In genomic region chr6:43608783-43609182, GRCh38 we compare ENCODE assay signal across 10 cellular contexts. TPM values are rescaled to one million over a fixed set of nuclear protein-coding genes. Genes with fewer than 3 reads are reported as not detected.
A peak's percentile ranks its signal among the peaks of the same experiment; 100 is the strongest.
DNase-seq lines count a peak whose midpoint lies in the region; ATAC-seq and TF ChIP-seq lines count a peak whose summit lies in the region.
"Had no signal": no experiment of that assay in that cellular context is flagged by ENCODE, and none has a peak within 500 bp of the region (broad histone marks: within the 10 kb centered on the region; RNA-seq: fewer than 3 reads in every experiment).

No MANE protein-coding gene starts in this region.

- H3K4me2 ChIP-seq in IMR-90 (ENCODE audit: low read depth, low read length) = no peak overlapping the region

- H3K4ac ChIP-seq in IMR-90 (ENCODE audit: low read depth, low read length) = no peak overlapping the region

- H4K20me1 ChIP-seq in IMR-90 (ENCODE audit: insufficient read depth, low read length) = peaks cover 4% of the 10 kb centered on the region; the same call in 1 of the 2 replicates

- no peak for TF ChIP-seq POLR2A in IMR-90 (IDR thresholded peaks at IDR 0.05; ENCODE audit: low read depth, low read length)

- no peak overlapping the region for H4K5ac ChIP-seq in IMR-90 (ENCODE audit: low read depth, low read length)

- H3K79me1 ChIP-seq in IMR-90 (ENCODE audit: low read depth in 1 of 2, low read length in 2 of 2) = peaks cover 5 to 15% of the 10 kb centered on the region in 2 experiments

- DNase-seq in IMR-90 (no peak), OCI-M1 (lab: John Stamatoyannopoulos, UW) (peak; percentile 86), germinal center (ENCODE audit: low spot score) (peak; percentile 18), mucosa of gallbladder (ENCODE audit: low spot score) (no peak), WTC11 (ENCODE audit: low spot score) (no peak)
- DNase-seq: GOT3 had no signal

- TF ChIP-seq RAD21 in IMR-90 (IDR thresholded peaks at IDR 0.05; ENCODE audit: low read length) = no peak

- no peak overlapping the region for H2AK5ac ChIP-seq in IMR-90 (ENCODE audit: low read depth, low read length)

- H3K4me1 ChIP-seq in IMR-90 (ENCODE audit: control insufficient read depth, insufficient read depth, low read length) = no peaks in the 10 kb centered on the region
- H3K4me1 ChIP-seq: gastrocnemius medialis had no signal

- H3K9me3 Mint-ChIP-seq in WTC11 = no peaks in the 10 kb centered on the region
- H3K9me3 Mint-ChIP-seq: CD4-positive, alpha-beta memory T cell; nephron progenitor cell had no signal

- H2BK5ac ChIP-seq in IMR-90 (ENCODE audit: low read depth, low read length, poor library complexity, severe bottlenecking) = no peak overlapping the region

- TF ChIP-seq CTCF in IMR-90 (conservative IDR thresholded peaks at IDR 0.05; ENCODE audit: low read depth, low read length) = no peak
- TF ChIP-seq CTCF in WTC11 (IDR thresholded peaks at IDR 0.05) = no peak

- H3K23ac ChIP-seq in IMR-90 (ENCODE audit: low read depth, low read length) = no peak overlapping the region

- H3K27me3 Mint-ChIP-seq in WTC11 (ENCODE audit: low read depth) = no peaks in the 10 kb centered on the region
- H3K27me3 Mint-ChIP-seq: CD4-positive, alpha-beta memory T cell had no signal

- H3K4me3 Mint-ChIP-seq in WTC11 = no peak overlapping the region
- H3K4me3 Mint-ChIP-seq: CD4-positive, alpha-beta memory T cell; nephron progenitor cell had no signal

- POLR2A ChIA-PET in IMR-90 (lab: Charles Lee; ENCODE audit: unreplicated experiment) = no interaction called here
- POLR2A ChIA-PET in WTC11 (lab: Charles Lee) = no interaction called here

- no peak overlapping the region for H2BK20ac ChIP-seq in IMR-90 (ENCODE audit: low read depth, low read length)

- no peak overlapping the region for H2AFZ ChIP-seq in IMR-90 (replicated peaks; ENCODE audit: low read length, poor library complexity)

- H3K27me3 ChIP-seq in IMR-90 (ENCODE audit: control insufficient read depth, insufficient read depth, low read length) = no peaks in the 10 kb centered on the region
- H3K27me3 ChIP-seq: gastrocnemius medialis had no signal

- H3K27ac ChIP-seq in IMR-90 (ENCODE audit: insufficient read depth, low read length) = no peak overlapping the region
- H3K27ac ChIP-seq: gastrocnemius medialis had no signal

- no peak overlapping the region for H3K4me3 ChIP-seq in IMR-90 (ENCODE audit: insufficient read depth, low read depth, low read length)
- H3K4me3 ChIP-seq: gastrocnemius medialis, lung had no signal

- H3K14ac ChIP-seq in IMR-90 (replicated peaks; ENCODE audit: low read depth, low read length) = no peak overlapping the region

- H4K91ac ChIP-seq in IMR-90 (ENCODE audit: insufficient read depth, low read depth, low read length) = no peak overlapping the region

- in situ Hi-C loops in IMR-90 (cut with MboI; ENCODE audit: low sequenced_read_pairs) = loop anchor here (10.0 kb wide), 1 partner anchor 466 kb away; no protein-coding TSS in a partner anchor

- intact Hi-C loops in IMR-90 (cut with micrococcal nuclease) = loop anchor here (1.0 kb wide), 2 partner anchors 165 to 471 kb away; no protein-coding TSS in a partner anchor

- no peaks in the 10 kb centered on the region for H3K9me1 ChIP-seq in IMR-90 (ENCODE audit: insufficient read depth, low read length)

- H3K4me1 Mint-ChIP-seq in WTC11 = no peaks in the 10 kb centered on the region

- 0 out of 2 replicates have a peak overlapping the region, but pooled peaks have one; percentile 6 for H3K56ac ChIP-seq in IMR-90 (ENCODE audit: extremely low read depth, insufficient read depth, low read length)

- no CpG with 5 or more reads among the region's 1 CpG for WGBS in IMR-90 (ENCODE audit: extremely low coverage in 2 of 2, insufficient read length in 1 of 2), 2 experiments

- no peak for ATAC-seq in IMR-90 (ENCODE audit: low read depth)
- no peak for ATAC-seq in WTC11

- H3K27ac Mint-ChIP-seq in WTC11 = no peak overlapping the region
- H3K27ac Mint-ChIP-seq: nephron progenitor cell had no signal

- dilution Hi-C loops in IMR-90 (cut with HindIII; ENCODE audit: low sequenced_read_pairs, unreplicated experiment) = no loop called here

- H2AK9ac ChIP-seq in IMR-90 (replicated peaks; ENCODE audit: low read depth, low read length, poor library complexity) = no peak overlapping the region

- CTCF ChIA-PET in IMR-90 (lab: Yijun Ruan, JAX) = interaction anchor here (0.6 to 1.6 kb wide), 3 partner anchors 11 to 470 kb away, joined by 3 to 8 read pairs (median 6); no protein-coding TSS in a partner anchor
- CTCF ChIA-PET in WTC11 (lab: Charles Lee) = interaction anchor here (0.7 to 2.0 kb wide), 14 partner anchors 9 to 470 kb away, joined by 3 to 14 read pairs (median 4); partner anchors contain the start of genes GTPBP2, MAD2L1BP, POLR1C and RSPH9

- peaks cover 33% of the 10 kb centered on the region for H3K36me3 Mint-ChIP-seq in WTC11

- H2BK120ac ChIP-seq in IMR-90 (ENCODE audit: low read depth, low read length) = no peak overlapping the region

- no peak overlapping the region for H4K8ac ChIP-seq in IMR-90 (ENCODE audit: low read depth in 2 of 2, low read length in 2 of 2)

- H3K36me3 ChIP-seq in IMR-90 (ENCODE audit: control insufficient read depth, insufficient read depth, low read length) = peaks cover 14% of the 10 kb centered on the region

- BruUV-seq in IMR-90 (replicated peaks; lab: Mats Ljungman, UMichigan) = no TSS peak

- no peak overlapping the region for H2BK15ac ChIP-seq in IMR-90 (ENCODE audit: low read depth, low read length)

- H3K18ac ChIP-seq in IMR-90 (ENCODE audit: low read depth, low read length) = no peak overlapping the region

- H3K9me3 ChIP-seq in IMR-90 (ENCODE audit: control insufficient read depth, insufficient read depth, low read length) = no peaks in the 10 kb centered on the region
- H3K9me3 ChIP-seq: gastrocnemius medialis had no signal

- H3K9ac ChIP-seq in IMR-90 (ENCODE audit: low read depth, low read length) = no peak overlapping the region; the same call in 1 of the 2 replicates

TF ChIP-seq in IMR-90, 13 proteins besides CTCF, POLR2A, EP300 and RAD21 (continues in another document):
- TF ChIP-seq MAFK (IDR thresholded peaks at IDR 0.05; ENCODE audit: low read depth, low read length) (no peak), BHLHE40 (IDR thresholded peaks at IDR 0.05; ENCODE audit: low read depth, low read length) (no peak), FOS (IDR thresholded peaks at IDR 0.05; ENCODE audit: low read depth, low read length) (no peak), MAZ (IDR thresholded peaks at IDR 0.05; ENCODE audit: borderline replicate concordance, low read depth, low read length) (no peak)
- TF ChIP-seq, protein P1, sequence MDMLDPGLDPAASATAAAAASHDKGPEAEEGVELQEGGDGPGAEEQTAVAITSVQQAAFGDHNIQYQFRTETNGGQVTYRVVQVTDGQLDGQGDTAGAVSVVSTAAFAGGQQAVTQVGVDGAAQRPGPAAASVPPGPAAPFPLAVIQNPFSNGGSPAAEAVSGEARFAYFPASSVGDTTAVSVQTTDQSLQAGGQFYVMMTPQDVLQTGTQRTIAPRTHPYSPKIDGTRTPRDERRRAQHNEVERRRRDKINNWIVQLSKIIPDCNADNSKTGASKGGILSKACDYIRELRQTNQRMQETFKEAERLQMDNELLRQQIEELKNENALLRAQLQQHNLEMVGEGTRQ (IDR thresholded peaks at IDR 0.05; ENCODE audit: low read depth, low read length) = no peak

TF ChIP-seq in WTC11, 78 proteins besides CTCF, POLR2A, EP300 and RAD21 (continues in another document):
- TF ChIP-seq SMAD4 (CRISPR knock-in tag; IDR thresholded peaks at IDR 0.05) = no peak
- TF ChIP-seq, protein P2, sequence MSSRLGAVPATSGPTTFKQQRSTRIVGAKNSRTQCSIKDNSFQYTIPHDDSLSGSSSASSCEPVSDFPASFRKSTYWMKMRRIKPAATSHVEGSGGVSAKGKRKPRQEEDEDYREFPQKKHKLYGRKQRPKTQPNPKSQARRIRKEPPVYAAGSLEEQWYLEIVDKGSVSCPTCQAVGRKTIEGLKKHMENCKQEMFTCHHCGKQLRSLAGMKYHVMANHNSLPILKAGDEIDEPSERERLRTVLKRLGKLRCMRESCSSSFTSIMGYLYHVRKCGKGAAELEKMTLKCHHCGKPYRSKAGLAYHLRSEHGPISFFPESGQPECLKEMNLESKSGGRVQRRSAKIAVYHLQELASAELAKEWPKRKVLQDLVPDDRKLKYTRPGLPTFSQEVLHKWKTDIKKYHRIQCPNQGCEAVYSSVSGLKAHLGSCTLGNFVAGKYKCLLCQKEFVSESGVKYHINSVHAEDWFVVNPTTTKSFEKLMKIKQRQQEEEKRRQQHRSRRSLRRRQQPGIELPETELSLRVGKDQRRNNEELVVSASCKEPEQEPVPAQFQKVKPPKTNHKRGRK (CRISPR knock-in tag; IDR thresholded peaks at IDR 0.05; ENCODE audit: borderline replicate concordance) = no peak

RNA-seq across cellular contexts. Expression of gene GTPBP2, which starts 20.3 kb away (rescaled TPM):
- total RNA-seq in IMR-90 (2012; rRNA removed) (34.2 and 38.4 TPM in 2 replicates), mucosa of gallbladder (74.2 TPM), WTC11 (2021) (61.1 to 76.4 TPM (median 63.4 TPM) in 3 replicates)
- 79.7 and 86.6 TPM in 2 replicates for polyA plus RNA-seq in IMR-90 (2012; rRNA removed)
- polyA plus RNA-seq in IMR-90 (2012; cell fraction: cytosol; rRNA removed) = 30.1 and 40.2 TPM in 2 replicates
- 470 and 640 TPM in 2 replicates for polyA plus RNA-seq in IMR-90 (2012; cell fraction: nucleus; rRNA removed; ENCODE audit: low replicate concordance)

RNA-seq across cellular contexts. Expression of gene MAD2L1BP, which starts 26.9 kb away (rescaled TPM):
- total RNA-seq in IMR-90 (2012; rRNA removed) (28.1 and 31.1 TPM in 2 replicates), mucosa of gallbladder (21.1 TPM), WTC11 (2021) (28.6 to 31.6 TPM (median 30.1 TPM) in 3 replicates)
- 40.4 and 50.2 TPM in 2 replicates for polyA plus RNA-seq in IMR-90 (2012; rRNA removed)
- 20.9 and 32.3 TPM in 2 replicates for polyA plus RNA-seq in IMR-90 (2012; cell fraction: cytosol; rRNA removed)
- polyA plus RNA-seq in IMR-90 (2012; cell fraction: nucleus; rRNA removed; ENCODE audit: low replicate concordance) = 22.5 and 23.5 TPM in 2 replicates

RNA-seq across cellular contexts. Expression of gene POLH, which starts 32.8 kb away (rescaled TPM):
- 25.8 and 26.0 TPM in 2 replicates for total RNA-seq in IMR-90 (2012; rRNA removed)
- 13.1 and 13.3 TPM in 2 replicates for polyA plus RNA-seq in IMR-90 (2012; rRNA removed)
- polyA plus RNA-seq in IMR-90 (2012; cell fraction: cytosol; rRNA removed) = 4.7 and 6.3 TPM in 2 replicates
- 3.2 and 14.1 TPM in 2 replicates for polyA plus RNA-seq in IMR-90 (2012; cell fraction: nucleus; rRNA removed; ENCODE audit: low replicate concordance)
- total RNA-seq in mucosa of gallbladder = 12.9 TPM
- total RNA-seq in WTC11 (2021) = 17.5 to 28.0 TPM (median 20.6 TPM) in 3 replicates

RNA-seq across cellular contexts. Expression of gene XPO5, which starts 32.9 kb away (rescaled TPM):
- total RNA-seq in IMR-90 (2012; rRNA removed) (30.0 and 30.1 TPM in 2 replicates), mucosa of gallbladder (31.6 TPM), WTC11 (2021) (84.9 to 97.8 TPM (median 86.0 TPM) in 3 replicates)
- 27.3 and 29.0 TPM in 2 replicates for polyA plus RNA-seq in IMR-90 (2012; rRNA removed)
- 7.0 and 15.6 TPM in 2 replicates for polyA plus RNA-seq in IMR-90 (2012; cell fraction: cytosol; rRNA removed)
- 25.4 and 42.1 TPM in 2 replicates for polyA plus RNA-seq in IMR-90 (2012; cell fraction: nucleus; rRNA removed; ENCODE audit: low replicate concordance)

RNA-seq across cellular contexts. Expression of gene RSPH9, which starts 36.1 kb away (rescaled TPM):
- under 0.01 and 0.18 TPM in 2 replicates for total RNA-seq in IMR-90 (2012; rRNA removed)
- 0.21 and 0.24 TPM in 2 replicates for polyA plus RNA-seq in IMR-90 (2012; rRNA removed)
- polyA plus RNA-seq in IMR-90 (2012; cell fraction: cytosol; rRNA removed) = 0.34 and 0.38 TPM in 2 replicates
- 0.14 and 0.24 TPM in 2 replicates for polyA plus RNA-seq in IMR-90 (2012; cell fraction: nucleus; rRNA removed; ENCODE audit: low replicate concordance)
- total RNA-seq in mucosa of gallbladder = 0.58 TPM
- 0.16 to 0.35 TPM (median 0.32 TPM) in 3 replicates for total RNA-seq in WTC11 (2021)
- total RNA-seq: CD4-positive, alpha-beta memory T cell had no signal

Comparison
In these comparisons a context has a peak if more than half of its experiments do, and no peak if none do; other contexts are left out.
1. DNase-seq: peak in OCI-M1 (single experiment) and germinal center (single experiment); none in IMR-90 (single experiment), mucosa of gallbladder (single experiment) and WTC11 (single experiment).